In the genomic region with DNA sequence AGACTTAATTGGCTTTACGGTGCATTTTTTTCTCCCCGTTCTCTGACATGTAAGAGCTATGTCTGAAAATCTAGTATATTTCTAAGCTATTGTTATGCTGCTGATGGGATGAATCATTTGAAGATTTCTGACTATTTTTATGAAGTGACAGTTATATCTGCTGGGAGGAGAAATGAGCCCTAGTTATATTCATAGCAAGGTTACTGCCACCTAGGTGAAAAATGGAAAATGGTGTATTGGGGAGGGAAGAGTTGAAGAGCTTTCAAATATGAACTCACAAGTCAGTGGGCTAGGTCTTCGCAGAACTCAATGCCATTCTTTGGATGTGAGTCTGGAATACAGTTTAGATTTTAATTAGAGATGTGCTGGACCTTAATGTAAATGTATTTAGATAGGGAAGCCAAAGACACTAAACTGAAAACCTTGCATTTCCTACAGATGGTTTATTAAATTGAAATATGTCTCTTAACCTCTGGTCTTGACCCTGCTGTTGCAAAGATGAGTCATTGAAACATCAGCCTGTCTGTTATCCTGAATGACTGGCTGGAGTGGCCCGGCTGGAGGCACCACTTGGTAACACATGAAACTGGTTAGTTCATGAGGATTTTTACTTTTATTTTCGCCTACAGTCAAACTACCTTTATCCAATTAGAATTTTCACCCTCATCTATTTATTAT, we compare ENCODE assay signal across 9 cellular contexts.
DNase-seq lines count a peak whose midpoint lies in the region; ATAC-seq, FAIRE-seq and TF ChIP-seq lines count a peak whose summit lies in the region.
"Had no signal": no experiment of that assay in that cellular context is flagged by ENCODE, and none has a peak within 500 bp of the region (broad histone marks: within the 10 kb centered on the region; RNA-seq: fewer than 3 reads in every experiment).

No MANE protein-coding gene starts in this region.

- H3K27me3 Mint-ChIP-seq in astrocyte (ENCODE audit: low read depth, unreplicated experiment): no peaks in the 10 kb centered on the region

- peak; percentile 57 for ATAC-seq in HG03175 (IDR thresholded peaks at IDR 0.05; ENCODE audit: unreplicated experiment)

- H4K20me1 ChIP-seq in astrocyte (ENCODE audit: insufficient read depth, low read length): no peaks in the 10 kb centered on the region

- no peaks in the 10 kb centered on the region for H3K27me3 ChIP-seq in astrocyte (ENCODE audit: insufficient read depth, low read length)

- peaks cover 21% of the 10 kb centered on the region for H3K4me1 Mint-ChIP-seq in astrocyte (ENCODE audit: low read depth, unreplicated experiment)

- H3K27ac ChIP-seq in astrocyte (ENCODE audit: low read depth, low read length): peak overlapping the region; percentile 4

- H3K27ac Mint-ChIP-seq in astrocyte (ENCODE audit: unreplicated experiment): peak overlapping the region; percentile 88

- peaks cover 2% of the 10 kb centered on the region for H3K36me3 Mint-ChIP-seq in astrocyte (ENCODE audit: low read depth, unreplicated experiment)

- no peak overlapping the region for H3K9ac ChIP-seq in astrocyte (ENCODE audit: low read length)

- TF ChIP-seq CTCF in astrocyte (IDR thresholded peaks at IDR 0.05; ENCODE audit: insufficient read depth, low read depth, low read length): no peak

- no peak overlapping the region for H2AFZ ChIP-seq in astrocyte (ENCODE audit: low read depth, low read length)

- H3K4me1 ChIP-seq in astrocyte (ENCODE audit: insufficient read depth, low read length): peaks cover 23% of the 10 kb centered on the region

- peak; percentile 58 for FAIRE-seq in astrocyte (lab: Jason Lieb, UNC)

- peaks cover 14% of the 10 kb centered on the region for H3K9me3 Mint-ChIP-seq in astrocyte (ENCODE audit: unreplicated experiment)

- H3K9me3 ChIP-seq in astrocyte (ENCODE audit: insufficient read depth, low read depth, low read length): no peaks in the 10 kb centered on the region

- H3K79me2 ChIP-seq in astrocyte (ENCODE audit: insufficient read depth, low read length): no peaks in the 10 kb centered on the region

- H3K4me3 Mint-ChIP-seq in astrocyte (ENCODE audit: unreplicated experiment): no peak overlapping the region

- no peaks in the 10 kb centered on the region for H3K36me3 ChIP-seq in astrocyte (ENCODE audit: insufficient read depth, low read length)

- peak; percentile 6 for DNase-seq in SIG-M5 treated with dmso at 0.1 percent for 504 hours (lab: John Stamatoyannopoulos, UW; ENCODE audit: unreplicated experiment)
- DNase-seq in SIG-M5 (lab: John Stamatoyannopoulos, UW): no peak
- peak; percentile 65 for DNase-seq in astrocyte (ENCODE audit: low read depth)
- peak; percentile 70 for DNase-seq in putamen (ENCODE audit: low spot score)
- DNase-seq in SKM-1 (lab: John Stamatoyannopoulos, UW; ENCODE audit: unreplicated experiment): no peak
- DNase-seq in amygdala (lab: John Stamatoyannopoulos, UW): no peak
- DNase-seq in stimulated activated CD4-positive, alpha-beta T cell treated with anti-CD3 and anti-CD28 coated beads, Interleukin-2, amount 100 ng/mL, for 24 hours: no peak
- DNase-seq: NCI-H345 had no signal

- peak overlapping the region; percentile 55 for H3K4me2 ChIP-seq in astrocyte (ENCODE audit: low read length)

- H3K4me3 ChIP-seq in astrocyte (ENCODE audit: insufficient read depth, low read depth, low read length): no peak overlapping the region

Comparison
In these comparisons a context has a peak if more than half of its experiments do, and no peak if none do; other contexts are left out.
1. DNase-seq: peak in SIG-M5 treated with dmso at 0.1 percent for 504 hours (single experiment), astrocyte (single experiment) and putamen (single experiment); none in SIG-M5 (single experiment), SKM-1 (single experiment), amygdala (0 of 56) and stimulated activated CD4-positive, alpha-beta T cell treated with anti-CD3 and anti-CD28 coated beads, Interleukin-2, amount 100 ng/mL, for 24 hours (0 of 2).